ENCODE assay signal across 22 cellular contexts in the genomic region with DNA sequence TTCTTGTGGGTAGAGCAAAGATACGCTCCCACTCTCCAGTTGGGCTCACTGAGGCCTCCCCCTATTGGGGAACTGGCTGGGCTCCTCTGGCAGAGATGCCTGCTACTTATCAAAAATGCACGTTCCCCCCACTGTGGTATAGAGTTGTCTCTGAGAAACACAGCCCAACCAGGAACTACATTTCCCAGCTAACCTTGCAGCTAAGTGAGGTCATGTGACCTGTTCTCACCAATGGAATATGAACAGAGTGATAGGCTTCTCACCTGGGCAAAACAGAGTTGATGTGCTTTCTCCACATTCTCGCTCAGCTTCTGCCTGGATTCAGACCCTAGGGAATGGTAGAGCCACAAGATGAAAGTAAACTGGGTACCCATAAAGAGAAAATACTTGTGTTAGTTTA. TPM values are rescaled to one million over a fixed set of nuclear protein-coding genes. Genes with fewer than 3 reads are reported as not detected.
DNase-seq lines count a peak whose midpoint lies in the region; ATAC-seq, FAIRE-seq and TF ChIP-seq lines count a peak whose summit lies in the region.
"Had no signal": no experiment of that assay in that cellular context is flagged by ENCODE, and none has a peak within 500 bp of the region (broad histone marks: within the 10 kb centered on the region; RNA-seq: fewer than 3 reads in every experiment).

No MANE protein-coding gene starts in this region.

- in situ Hi-C loops in IMR-90 (cut with MboI; ENCODE audit: low sequenced_read_pairs), result no loop called here

- no peaks in the 10 kb centered on the region for H3K36me3 ChIP-seq in SK-N-SH (replicated peaks in 1 of 2; ENCODE audit: control insufficient read depth in 1 of 2, insufficient read depth in 2 of 2, low read length in 1 of 2)
- H3K36me3 ChIP-seq in IMR-90 (ENCODE audit: control insufficient read depth, insufficient read depth, low read length), result no peaks in the 10 kb centered on the region
- H3K36me3 ChIP-seq in RWPE2 (ENCODE audit: low read depth), result no peaks in the 10 kb centered on the region
- H3K36me3 ChIP-seq in small intestine (ENCODE audit: control insufficient read depth in 2 of 2, insufficient read depth in 2 of 2, low read length in 2 of 2), result no peaks in the 10 kb centered on the region
- H3K36me3 ChIP-seq: gastrocnemius medialis, tibial artery had no signal

- H3K27me3 ChIP-seq in SK-N-SH (ENCODE audit: insufficient read depth), result no peaks in the 10 kb centered on the region
- no peaks in the 10 kb centered on the region for H3K27me3 ChIP-seq in IMR-90 (ENCODE audit: control insufficient read depth, insufficient read depth, low read length)
- peaks cover 28% of the 10 kb centered on the region for H3K27me3 ChIP-seq in RWPE2 (ENCODE audit: insufficient read depth, poor library complexity, severe bottlenecking)
- H3K27me3 ChIP-seq in small intestine (ENCODE audit: control insufficient read depth in 2 of 2, insufficient read depth in 2 of 2, low read length in 2 of 2), result peaks cover 0 to 4% of the 10 kb centered on the region in 2 donors
- H3K27me3 ChIP-seq: gastrocnemius medialis had no signal

- H2BK120ac ChIP-seq in IMR-90 (ENCODE audit: low read depth, low read length), result no peak overlapping the region

- dilution Hi-C loops in IMR-90 (cut with HindIII; ENCODE audit: low sequenced_read_pairs, unreplicated experiment), result no loop called here

- FAIRE-seq in small intestine (lab: Jason Lieb, UNC), result no peak
- FAIRE-seq: H54 had no signal

- no peak for ATAC-seq in SK-N-SH treated with all-trans-retinoic acid at 6 μM for 48 hours
- ATAC-seq in IMR-90 (ENCODE audit: low read depth), result no peak
- 0 out of 3 replicates have a peak, but pooled peaks have one; percentile 30 for ATAC-seq in RWPE2 (ENCODE audit: low read depth)
- ATAC-seq: gastrocnemius medialis, left lobe of liver had no signal

- H3K79me1 ChIP-seq in IMR-90 (ENCODE audit: low read depth in 1 of 2, low read length in 2 of 2), result no peaks in the 10 kb centered on the region

- TF ChIP-seq POLR2A in IMR-90 (IDR thresholded peaks at IDR 0.05; ENCODE audit: low read depth, low read length), result no peak

- no peak overlapping the region for H4K8ac ChIP-seq in IMR-90 (ENCODE audit: low read depth in 2 of 2, low read length in 2 of 2)

- H3K56ac ChIP-seq in IMR-90 (ENCODE audit: extremely low read depth, insufficient read depth, low read length), result no peak overlapping the region

- intact Hi-C loops in IMR-90 (cut with micrococcal nuclease), result no loop called here

- H2AFZ ChIP-seq in SK-N-SH (ENCODE audit: low read depth), result no peak overlapping the region
- no peak overlapping the region for H2AFZ ChIP-seq in IMR-90 (replicated peaks; ENCODE audit: low read length, poor library complexity)

- no peak overlapping the region for H4K5ac ChIP-seq in IMR-90 (ENCODE audit: low read depth, low read length)

- H3K23ac ChIP-seq in IMR-90 (ENCODE audit: low read depth, low read length), result no peak overlapping the region

- no peak overlapping the region for H3K4me2 ChIP-seq in SK-N-SH
- H3K4me2 ChIP-seq in IMR-90 (ENCODE audit: low read depth, low read length), result no peak overlapping the region

- no peak overlapping the region for H3K27ac ChIP-seq in SK-N-SH (ENCODE audit: low read depth in 2 of 2, low read length in 1 of 2)
- H3K27ac ChIP-seq in IMR-90 (ENCODE audit: insufficient read depth, low read length), result no peak overlapping the region
- no peak overlapping the region for H3K27ac ChIP-seq in RWPE2 (ENCODE audit: poor library complexity, severe bottlenecking)
- no peak overlapping the region for H3K27ac ChIP-seq in small intestine (ENCODE audit: low read depth in 1 of 2, low read length in 1 of 2)
- H3K27ac ChIP-seq: gastrocnemius medialis, tibial artery had no signal

- TF ChIP-seq CTCF in SK-N-SH (IDR thresholded peaks at IDR 0.05) (no peak), IMR-90 (conservative IDR thresholded peaks at IDR 0.05; ENCODE audit: low read depth, low read length) (no peak), RWPE2 (IDR thresholded peaks at IDR 0.05; ENCODE audit: poor library complexity, severe bottlenecking) (no peak)

- CTCF ChIA-PET in SK-N-SH (lab: Yijun Ruan, JAX), result interaction anchor here (0.8 to 1.2 kb wide), 2 partner anchors 20 to 1541 kb away, joined by 3 read pairs; no protein-coding TSS in a partner anchor
- CTCF ChIA-PET in IMR-90 (lab: Yijun Ruan, JAX), result no interaction called here

- H2BK15ac ChIP-seq in IMR-90 (ENCODE audit: low read depth, low read length), result no peak overlapping the region

- H2BK20ac ChIP-seq in IMR-90 (ENCODE audit: low read depth, low read length), result no peak overlapping the region

- H2AK9ac ChIP-seq in IMR-90 (replicated peaks; ENCODE audit: low read depth, low read length, poor library complexity), result no peak overlapping the region

- H3K14ac ChIP-seq in IMR-90 (replicated peaks; ENCODE audit: low read depth, low read length), result no peak overlapping the region

- H3K79me2 ChIP-seq in SK-N-SH (ENCODE audit: insufficient read depth), result no peaks in the 10 kb centered on the region

- H3K4ac ChIP-seq in IMR-90 (ENCODE audit: low read depth, low read length), result no peak overlapping the region

- H4K20me1 ChIP-seq in SK-N-SH (ENCODE audit: insufficient read depth) (no peaks in the 10 kb centered on the region), IMR-90 (ENCODE audit: insufficient read depth, low read length) (no peaks in the 10 kb centered on the region)

- DNase-seq in SK-N-SH, result peak; percentile 23
- DNase-seq in IMR-90, result no peak
- no peak for DNase-seq in RWPE2 (ENCODE audit: low spot score)
- peak; percentile 6 for DNase-seq in small intestine
- no peak for DNase-seq in cortex of kidney (lab: John Stamatoyannopoulos, UW)
- no peak for DNase-seq in T-helper 9 cell
- DNase-seq in hypothalamus (lab: John Stamatoyannopoulos, UW), result no peak
- DNase-seq: activated CD4-positive, CD25-positive, alpha-beta regulatory T cell treated with anti-CD3 and anti-CD28 coated beads, Interleukin-2, amount 50 U/mL, for 72 hours; activated CD8-positive, alpha-beta memory T cell treated with anti-CD3 and anti-CD28 coated beads, Interleukin-2, amount 50 U/mL, for 48 hours; activated gamma-delta T cell treated with Interleukin-2 at 50 U/mL for 16 hours; amniotic stem cell; caudate nucleus; gastrocnemius medialis; KG1; NCI-H1092 treated with DMSO at 0.1 percent for 48 hours; NCI-H2171; retina; tibial artery had no signal

- H4K91ac ChIP-seq in IMR-90 (ENCODE audit: insufficient read depth, low read depth, low read length), result no peak overlapping the region

- TF ChIP-seq RAD21 in SK-N-SH (IDR thresholded peaks at IDR 0.05; ENCODE audit: low read length), result no peak
- TF ChIP-seq RAD21 in IMR-90 (IDR thresholded peaks at IDR 0.05; ENCODE audit: low read length), result no peak

- H3K18ac ChIP-seq in IMR-90 (ENCODE audit: low read depth, low read length), result no peak overlapping the region

- no peaks in the 10 kb centered on the region for H3F3A ChIP-seq in SK-N-SH (replicated peaks; ENCODE audit: insufficient read depth)

- no peak overlapping the region for H3K9ac ChIP-seq in SK-N-SH
- no peak overlapping the region for H3K9ac ChIP-seq in IMR-90 (ENCODE audit: low read depth, low read length)

- H3K9me2 ChIP-seq in SK-N-SH, result no peaks in the 10 kb centered on the region

- no peak overlapping the region for H2BK5ac ChIP-seq in IMR-90 (ENCODE audit: low read depth, low read length, poor library complexity, severe bottlenecking)

- BruUV-seq in IMR-90 (replicated peaks; lab: Mats Ljungman, UMichigan), result no TSS peak

- POLR2A ChIA-PET in SK-N-SH (lab: Yijun Ruan, JAX), result no interaction called here
- POLR2A ChIA-PET in IMR-90 (lab: Charles Lee; ENCODE audit: unreplicated experiment), result no interaction called here

- no peaks in the 10 kb centered on the region; the same call in 1 of the 2 replicates for H3K9me3 ChIP-seq in SK-N-SH
- no peaks in the 10 kb centered on the region for H3K9me3 ChIP-seq in IMR-90 (ENCODE audit: control insufficient read depth, insufficient read depth, low read length)
- H3K9me3 ChIP-seq in RWPE2 (ENCODE audit: severe bottlenecking), result no peaks in the 10 kb centered on the region
- H3K9me3 ChIP-seq in small intestine (ENCODE audit: control insufficient read depth, low read depth), result no peaks in the 10 kb centered on the region
- H3K9me3 ChIP-seq: gastrocnemius medialis had no signal

- H3K9me1 ChIP-seq in IMR-90 (ENCODE audit: insufficient read depth, low read length), result no peaks in the 10 kb centered on the region

- 9% methylated on average over 3 of the region's 3 CpGs for WGBS in SK-N-SH (ENCODE audit: low lambda C conversion rate)
- no CpG with 5 or more reads among the region's 3 CpGs for WGBS in IMR-90 (ENCODE audit: extremely low coverage in 2 of 2, insufficient read length in 1 of 2), 2 experiments
- 59 to 75% (median 62%) methylated on average over 3 of the region's 3 CpGs for WGBS in small intestine, 3 donors

- TF ChIP-seq EP300 in SK-N-SH (IDR thresholded peaks at IDR 0.05; ENCODE audit: borderline replicate concordance in 1 of 2, low read depth in 1 of 2, low read length in 1 of 2), result no peak

- H3K4me3 ChIP-seq in SK-N-SH (ENCODE audit: low read depth in 2 of 2, low read length in 1 of 2) (no peak overlapping the region), IMR-90 (ENCODE audit: insufficient read depth, low read depth, low read length) (no peak overlapping the region), RWPE2 (ENCODE audit: severe bottlenecking) (no peak overlapping the region), small intestine (ENCODE audit: low read depth in 1 of 2, low read length in 2 of 2) (no peak overlapping the region)
- H3K4me3 ChIP-seq: gastrocnemius medialis, tibial artery had no signal

- H3K4me1 ChIP-seq in SK-N-SH (ENCODE audit: control insufficient read depth in 1 of 2, insufficient read depth in 2 of 2, low read depth in 1 of 2, low read length in 1 of 2) (no peaks in the 10 kb centered on the region), IMR-90 (ENCODE audit: control insufficient read depth, insufficient read depth, low read length) (no peaks in the 10 kb centered on the region), RWPE2 (ENCODE audit: insufficient read depth, poor library complexity, severe bottlenecking) (no peaks in the 10 kb centered on the region), small intestine (ENCODE audit: control insufficient read depth in 2 of 2, insufficient read depth in 1 of 2, low read depth in 1 of 2, low read length in 1 of 2) (no peaks in the 10 kb centered on the region)
- H3K4me1 ChIP-seq: gastrocnemius medialis, tibial artery had no signal

- no peak overlapping the region for H2AK5ac ChIP-seq in IMR-90 (ENCODE audit: low read depth, low read length)

TF ChIP-seq in SK-N-SH treated with all-trans-retinoic acid at 6 μM for 48 hours, 23 proteins besides CTCF, POLR2A, EP300 and RAD21 (continues in another document):
- TF ChIP-seq CSDC2 (CRISPR knock-in tag; IDR thresholded peaks at IDR 0.05) (no peak), SNAI2 (CRISPR knock-in tag; IDR thresholded peaks at IDR 0.05) (no peak)

RNA-seq across cellular contexts. Expression of gene PTPRT, which starts 49.1 kb away (rescaled TPM):
- polyA plus RNA-seq in SK-N-SH (2012; rRNA removed) (not detected in 2 replicates), IMR-90 (2012; rRNA removed) (not detected in 2 replicates), small intestine (under 1 TPM in 2 of 3 donors, not detected in 1; 0.27 to 0.58 TPM)
- not detected in 2 replicates for polyA plus RNA-seq in SK-N-SH (2012; cell fraction: cytosol; rRNA removed)
- not detected in 2 replicates for polyA plus RNA-seq in SK-N-SH (2012; cell fraction: nucleus; rRNA removed)
- not detected in 2 replicates for total RNA-seq in IMR-90 (2012; rRNA removed)
- polyA plus RNA-seq in IMR-90 (2012; cell fraction: cytosol; rRNA removed), result not detected in 2 replicates
- polyA plus RNA-seq in IMR-90 (2012; cell fraction: nucleus; rRNA removed; ENCODE audit: low replicate concordance), result not detected in 2 replicates
- total RNA-seq: CD4-positive, CD25-positive, alpha-beta regulatory T cell; gastrocnemius medialis had no signal
- polyA plus RNA-seq: CD4-positive, CD25-positive, alpha-beta regulatory T cell had no signal

Comparison
In these comparisons a context has a peak if more than half of its experiments do, and no peak if none do; other contexts are left out.
1. DNase-seq: peak in SK-N-SH (single experiment) and small intestine (single experiment); none in IMR-90 (single experiment), RWPE2 (single experiment), cortex of kidney (single experiment), T-helper 9 cell (single experiment) and hypothalamus (0 of 51).